ENCODE assay signal across 24 cellular contexts in genomic region chr6:11332463-11332862, GRCh38.
"Had no signal": no experiment of that assay in that cellular context is flagged by ENCODE, and none has a peak within 500 bp of the region (broad histone marks: within the 10 kb centered on the region; RNA-seq: fewer than 3 reads in every experiment).

No MANE protein-coding gene starts in this region.

- H3K27me3 ChIP-seq: body of pancreas, esophagus muscularis mucosa, foreskin keratinocyte, heart left ventricle, ovary, stomach, thyroid gland, upper lobe of left lung, vagina had no signal

- H3K4me3 ChIP-seq: body of pancreas, esophagus muscularis mucosa, heart left ventricle, ovary, skin epidermis, stomach, thyroid gland, upper lobe of left lung, vagina had no signal

- H3K4me3 Mint-ChIP-seq: activated CD8-positive, alpha-beta T cell treated with anti-CD3 and anti-CD28 coated beads for 36 hours; activated naive CD4-positive, alpha-beta T cell treated with anti-CD3 and anti-CD28 coated beads, Interleukin-2, amount 10 ng/mL, durations not matched to agents 7 days and 5 days; activated T-cell treated with anti-CD3 and anti-CD28 coated beads, Interleukin-2, amount 50 U/mL, for 72 hours; nephron; stimulated activated effector memory CD8-positive, alpha-beta T cell treated with anti-CD3 and anti-CD28 coated beads, Interleukin-12 subunit alpha, Interleukin-12 subunit beta, amount 100 ng/mL, for 72 hours had no signal

- ATAC-seq: activated CD8-positive, alpha-beta T cell treated with anti-CD3 and anti-CD28 coated beads for 36 hours; body of pancreas; foreskin keratinocyte; heart left ventricle; sciatic nerve; stimulated activated effector memory CD8-positive, alpha-beta T cell treated with anti-CD3 and anti-CD28 coated beads, Interleukin-12 subunit alpha, Interleukin-12 subunit beta, amount 100 ng/mL, for 72 hours had no signal

- H3K4me1 ChIP-seq: foreskin keratinocyte had no signal

- H3K27ac ChIP-seq: body of pancreas, esophagus muscularis mucosa, foreskin keratinocyte, heart left ventricle, ovary, skin epidermis, stomach, thyroid gland, upper lobe of left lung, vagina had no signal

- H3K9me3 ChIP-seq: body of pancreas, esophagus muscularis mucosa, heart left ventricle, ovary, stomach, thyroid gland, upper lobe of left lung, vagina had no signal

- DNase-seq: activated CD4-positive, alpha-beta T cell treated with anti-CD3 and anti-CD28 coated beads, Interleukin-2, amount 50 U/mL, for 1 hour; activated CD8-positive, alpha-beta T cell treated with anti-CD3 and anti-CD28 coated beads for 36 hours; activated effector memory CD4-positive, alpha-beta T cell treated with anti-CD3 and anti-CD28 coated beads, Interleukin-2, amount 50 U/mL, for 16 hours; activated naive CD4-positive, alpha-beta T cell treated with anti-CD3 and anti-CD28 coated beads, Interleukin-2, amount 10 ng/mL, durations not matched to agents 7 days and 5 days; activated T-cell treated with anti-CD3 and anti-CD28 coated beads, Interleukin-2, amount 50 U/mL, for 72 hours; anterior cingulate cortex; body of pancreas; dermis blood vessel endothelial cell; effector CD4-positive, alpha-beta T cell; foreskin keratinocyte; heart left ventricle; ovary; stimulated activated CD4-positive, alpha-beta T cell treated with anti-CD3 and anti-CD28 coated beads, Interleukin-4, amount 100 ng/mL, for 24 hours; stomach; T-helper 1 cell; thyroid gland; upper lobe of left lung had no signal

- H3K9me3 Mint-ChIP-seq: activated CD8-positive, alpha-beta T cell treated with anti-CD3 and anti-CD28 coated beads for 36 hours; activated naive CD4-positive, alpha-beta T cell treated with anti-CD3 and anti-CD28 coated beads, Interleukin-2, amount 10 ng/mL, durations not matched to agents 7 days and 5 days; nephron; stimulated activated effector memory CD8-positive, alpha-beta T cell treated with anti-CD3 and anti-CD28 coated beads, Interleukin-12 subunit alpha, Interleukin-12 subunit beta, amount 100 ng/mL, for 72 hours had no signal

- H3K27ac Mint-ChIP-seq: activated naive CD4-positive, alpha-beta T cell treated with anti-CD3 and anti-CD28 coated beads, Interleukin-2, amount 10 ng/mL, durations not matched to agents 7 days and 5 days; activated T-cell treated with anti-CD3 and anti-CD28 coated beads, Interleukin-2, amount 50 U/mL, for 72 hours; nephron; progenitor cell of endocrine pancreas; stimulated activated effector memory CD8-positive, alpha-beta T cell treated with anti-CD3 and anti-CD28 coated beads, Interleukin-12 subunit alpha, Interleukin-12 subunit beta, amount 100 ng/mL, for 72 hours had no signal

- H3K36me3 ChIP-seq: esophagus muscularis mucosa, heart left ventricle, ovary, stomach, thyroid gland, upper lobe of left lung, vagina had no signal

- H3K27me3 Mint-ChIP-seq: activated CD8-positive, alpha-beta T cell treated with anti-CD3 and anti-CD28 coated beads for 36 hours; activated naive CD4-positive, alpha-beta T cell treated with anti-CD3 and anti-CD28 coated beads, Interleukin-2, amount 10 ng/mL, durations not matched to agents 7 days and 5 days had no signal
